Comparison of ENCODE assay signal across 33 cellular contexts in the genomic region with DNA sequence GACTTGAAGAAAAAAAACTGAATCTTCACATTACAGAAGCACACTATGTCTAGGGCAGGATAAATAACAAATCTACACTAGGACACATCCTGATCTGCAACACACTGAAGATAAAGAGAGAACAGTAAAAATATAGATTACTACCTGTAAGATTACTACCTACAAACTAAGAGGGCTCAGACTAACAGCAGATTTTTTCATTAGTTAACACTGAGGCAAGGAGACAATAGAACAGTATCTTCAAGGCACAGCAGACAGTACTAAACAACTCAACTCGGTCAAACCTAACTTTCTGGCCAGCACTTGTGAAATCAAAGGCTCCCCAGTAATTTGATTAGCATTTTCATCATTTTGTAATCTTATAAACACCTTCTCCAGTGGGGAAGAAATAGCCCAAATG.
"Had no signal": no experiment of that assay in that cellular context is flagged by ENCODE, and none has a peak within 500 bp of the region (broad histone marks: within the 10 kb centered on the region; RNA-seq: fewer than 3 reads in every experiment).

No MANE protein-coding gene starts in this region.

- H3K4me1 ChIP-seq: adrenal gland, colonic mucosa, prostate gland, suprapubic skin had no signal

- H3K27ac Mint-ChIP-seq: activated CD4-positive, alpha-beta memory T cell treated with anti-CD3 and anti-CD28 coated beads, Interleukin-2, amount 10 ng/mL, durations not matched to agents 7 days and 5 days; activated CD4-positive, alpha-beta T cell treated with anti-CD3 and anti-CD28 coated beads, Interleukin-2, amount 10 ng/mL, durations not matched to agents 7 days and 5 days; activated naive CD4-positive, alpha-beta T cell treated with anti-CD3 and anti-CD28 coated beads for 36 hours; brain; stimulated activated effector memory CD8-positive, alpha-beta T cell treated with anti-CD3 and anti-CD28 coated beads, Interleukin-12 subunit alpha, Interleukin-12 subunit beta, amount 100 ng/mL, for 72 hours; T-helper 1 cell treated with Interleukin-12 subunit alpha and Interleukin-12 subunit beta and Interleukin-4 antibody, amounts not matched to agents 30 μg/mL and 1 μg/mL, for 36 hours had no signal

- H3K27me3 Mint-ChIP-seq: activated CD4-positive, alpha-beta memory T cell treated with anti-CD3 and anti-CD28 coated beads, Interleukin-2, amount 10 ng/mL, durations not matched to agents 7 days and 5 days; activated CD4-positive, alpha-beta T cell treated with anti-CD3 and anti-CD28 coated beads, Interleukin-2, amount 10 ng/mL, durations not matched to agents 7 days and 5 days; activated naive CD8-positive, alpha-beta T cell treated with anti-CD3 and anti-CD28 coated beads for 36 hours; brain had no signal

- DNase-seq: activated CD4-positive, alpha-beta memory T cell treated with anti-CD3 and anti-CD28 coated beads, Interleukin-2, amount 10 ng/mL, durations not matched to agents 7 days and 5 days; activated CD4-positive, alpha-beta T cell treated with anti-CD3 and anti-CD28 coated beads, Interleukin-2, amount 10 ng/mL, durations not matched to agents 7 days and 5 days; activated CD4-positive, CD25-positive, alpha-beta regulatory T cell treated with anti-CD3 and anti-CD28 coated beads, Interleukin-2, amount 50 U/mL, for 72 hours; activated CD8-positive, alpha-beta memory T cell treated with anti-CD3 and anti-CD28 coated beads, Interleukin-2, amount 50 U/mL, for 48 hours; activated effector memory CD4-positive, alpha-beta T cell treated with anti-CD3 and anti-CD28 coated beads, Interleukin-2, amount 50 U/mL, for 16 hours; activated naive CD4-positive, alpha-beta T cell treated with anti-CD3 and anti-CD28 coated beads for 36 hours; activated naive CD8-positive, alpha-beta T cell treated with anti-CD3 and anti-CD28 coated beads for 36 hours; adrenal gland; aorta; cerebellar nuclear complex; colonic mucosa; effector CD8-positive, alpha-beta T cell; glutamatergic neuron; islet precursor cell; left cardiac atrium; left ventricle myocardium superior; nucleus accumbens; pancreas; retina; sigmoid colon; small intestine; stimulated activated CD4-positive, alpha-beta T cell treated with anti-CD3 and anti-CD28 coated beads, Interleukin-4, amount 100 ng/mL, for 24 hours; stomach; T1000; tibial artery; WERI-Rb-1 had no signal

- H3K27ac ChIP-seq: adrenal gland, cardiac muscle cell, colonic mucosa, pancreas, prostate gland, sigmoid colon, stomach, suprapubic skin, tibial artery, WERI-Rb-1 had no signal

- H3K9me3 Mint-ChIP-seq: activated CD4-positive, alpha-beta memory T cell treated with anti-CD3 and anti-CD28 coated beads, Interleukin-2, amount 10 ng/mL, durations not matched to agents 7 days and 5 days; activated naive CD4-positive, alpha-beta T cell treated with anti-CD3 and anti-CD28 coated beads for 36 hours; activated naive CD8-positive, alpha-beta T cell treated with anti-CD3 and anti-CD28 coated beads for 36 hours; neural crest cell; stimulated activated effector memory CD8-positive, alpha-beta T cell treated with anti-CD3 and anti-CD28 coated beads, Interleukin-12 subunit alpha, Interleukin-12 subunit beta, amount 100 ng/mL, for 72 hours; T-helper 1 cell treated with Interleukin-12 subunit alpha and Interleukin-12 subunit beta and Interleukin-4 antibody, amounts not matched to agents 30 μg/mL and 1 μg/mL, for 36 hours had no signal

- H3K27me3 ChIP-seq: adrenal gland, cardiac muscle cell, colonic mucosa, pancreas, sigmoid colon, stomach, suprapubic skin, tibial artery had no signal

- H3K9me3 ChIP-seq: adrenal gland, colonic mucosa, pancreas, prostate gland, sigmoid colon, stomach, suprapubic skin, tibial artery had no signal

- H3K4me3 ChIP-seq: adrenal gland, cardiac muscle cell, colonic mucosa, pancreas, prostate gland, sigmoid colon, stomach, suprapubic skin, tibial artery had no signal

- H3K4me1 Mint-ChIP-seq: activated CD4-positive, alpha-beta memory T cell treated with anti-CD3 and anti-CD28 coated beads, Interleukin-2, amount 10 ng/mL, durations not matched to agents 7 days and 5 days; activated CD4-positive, alpha-beta T cell treated with anti-CD3 and anti-CD28 coated beads, Interleukin-2, amount 10 ng/mL, durations not matched to agents 7 days and 5 days; neural crest cell had no signal

- H3K4me3 Mint-ChIP-seq: activated CD4-positive, alpha-beta memory T cell treated with anti-CD3 and anti-CD28 coated beads, Interleukin-2, amount 10 ng/mL, durations not matched to agents 7 days and 5 days; activated CD4-positive, alpha-beta T cell treated with anti-CD3 and anti-CD28 coated beads, Interleukin-2, amount 10 ng/mL, durations not matched to agents 7 days and 5 days; activated naive CD4-positive, alpha-beta T cell treated with anti-CD3 and anti-CD28 coated beads for 36 hours; activated naive CD8-positive, alpha-beta T cell treated with anti-CD3 and anti-CD28 coated beads for 36 hours; brain; neural crest cell; stimulated activated effector memory CD8-positive, alpha-beta T cell treated with anti-CD3 and anti-CD28 coated beads, Interleukin-12 subunit alpha, Interleukin-12 subunit beta, amount 100 ng/mL, for 72 hours; T-helper 1 cell treated with Interleukin-12 subunit alpha and Interleukin-12 subunit beta and Interleukin-4 antibody, amounts not matched to agents 30 μg/mL and 1 μg/mL, for 36 hours had no signal

- ATAC-seq: left cardiac atrium; left ventricle myocardium superior; pancreas; stimulated activated effector memory CD8-positive, alpha-beta T cell treated with anti-CD3 and anti-CD28 coated beads, Interleukin-12 subunit alpha, Interleukin-12 subunit beta, amount 100 ng/mL, for 72 hours had no signal

- H3K36me3 ChIP-seq: prostate gland had no signal
